In genomic region chr1:147084273-147085096, GRCh38 we compare ENCODE assay signal across 1 cellular context.
TF ChIP-seq lines count a peak whose summit lies in the region.

No MANE protein-coding gene starts in this region.

TF ChIP-seq in HEK293, 187 proteins besides CTCF, POLR2A, EP300 and RAD21 (continued from another document):
- TF ChIP-seq ZNF391 (tag by site-specific recombination; IDR thresholded peaks at IDR 0.05; ENCODE audit: borderline replicate concordance, low read depth) (peak; percentile 64; the same call in 1 of the 2 replicates), ZNF2 (tag by site-specific recombination; IDR thresholded peaks at IDR 0.05) (peak; percentile 89; the same call in 1 of the 2 replicates)
- TF ChIP-seq, protein P1, sequence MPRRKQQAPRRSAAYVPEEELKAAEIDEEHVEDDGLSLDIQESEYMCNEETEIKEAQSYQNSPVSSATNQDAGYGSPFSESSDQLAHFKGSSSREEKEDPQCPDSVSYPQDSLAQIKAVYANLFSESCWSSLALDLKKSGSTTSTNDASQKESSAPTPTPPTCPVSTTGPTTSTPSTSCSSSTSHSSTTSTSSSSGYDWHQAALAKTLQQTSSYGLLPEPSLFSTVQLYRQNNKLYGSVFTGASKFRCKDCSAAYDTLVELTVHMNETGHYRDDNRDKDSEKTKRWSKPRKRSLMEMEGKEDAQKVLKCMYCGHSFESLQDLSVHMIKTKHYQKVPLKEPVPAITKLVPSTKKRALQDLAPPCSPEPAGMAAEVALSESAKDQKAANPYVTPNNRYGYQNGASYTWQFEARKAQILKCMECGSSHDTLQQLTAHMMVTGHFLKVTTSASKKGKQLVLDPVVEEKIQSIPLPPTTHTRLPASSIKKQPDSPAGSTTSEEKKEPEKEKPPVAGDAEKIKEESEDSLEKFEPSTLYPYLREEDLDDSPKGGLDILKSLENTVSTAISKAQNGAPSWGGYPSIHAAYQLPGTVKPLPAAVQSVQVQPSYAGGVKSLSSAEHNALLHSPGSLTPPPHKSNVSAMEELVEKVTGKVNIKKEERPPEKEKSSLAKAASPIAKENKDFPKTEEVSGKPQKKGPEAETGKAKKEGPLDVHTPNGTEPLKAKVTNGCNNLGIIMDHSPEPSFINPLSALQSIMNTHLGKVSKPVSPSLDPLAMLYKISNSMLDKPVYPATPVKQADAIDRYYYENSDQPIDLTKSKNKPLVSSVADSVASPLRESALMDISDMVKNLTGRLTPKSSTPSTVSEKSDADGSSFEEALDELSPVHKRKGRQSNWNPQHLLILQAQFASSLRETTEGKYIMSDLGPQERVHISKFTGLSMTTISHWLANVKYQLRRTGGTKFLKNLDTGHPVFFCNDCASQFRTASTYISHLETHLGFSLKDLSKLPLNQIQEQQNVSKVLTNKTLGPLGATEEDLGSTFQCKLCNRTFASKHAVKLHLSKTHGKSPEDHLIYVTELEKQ (tag by site-specific recombination; IDR thresholded peaks at IDR 0.05; ENCODE audit: borderline replicate concordance), result no peak
